ENCODE assay signal across 21 cellular contexts in the genomic region with DNA sequence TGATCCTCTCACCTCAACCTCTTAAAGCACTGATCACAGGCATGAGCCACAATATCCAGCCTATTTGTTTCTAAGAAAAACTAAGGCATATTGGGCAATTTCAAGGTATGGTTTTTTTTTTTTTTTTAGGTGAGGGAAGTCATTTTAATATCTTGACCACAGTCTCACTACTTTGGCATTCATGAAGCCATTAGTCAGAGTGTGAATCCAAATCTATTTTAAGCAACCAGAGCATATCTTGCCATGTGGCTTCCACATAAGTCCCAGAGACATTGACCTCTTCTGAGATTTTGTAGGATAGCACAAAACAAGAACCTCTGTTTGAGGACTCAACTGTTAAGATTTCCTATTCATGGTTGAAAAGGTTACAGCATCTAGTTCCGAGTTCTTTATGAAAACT.
"Had no signal": no experiment of that assay in that cellular context is flagged by ENCODE, and none has a peak within 500 bp of the region (broad histone marks: within the 10 kb centered on the region; RNA-seq: fewer than 3 reads in every experiment).

No MANE protein-coding gene starts in this region.

- H3K4me3 ChIP-seq: tibial artery had no signal

- H3K27ac ChIP-seq: tibial artery, WERI-Rb-1 had no signal

- ATAC-seq: esophagus mucosa had no signal

- H3K4me1 ChIP-seq: tibial artery had no signal

- H3K27ac Mint-ChIP-seq: immature natural killer cell, memory B cell, naive B cell had no signal

- DNase-seq: activated CD4-positive, alpha-beta T cell treated with anti-CD3 and anti-CD28 coated beads for 1 hour; activated CD8-positive, alpha-beta memory T cell treated with anti-CD3 and anti-CD28 coated beads for 24 hours; activated CD8-positive, alpha-beta memory T cell treated with anti-CD3 and anti-CD28 coated beads, Interleukin-2, amount 50 U/mL, for 48 hours; activated effector memory CD4-positive, alpha-beta T cell treated with Interleukin-2 at 50 U/mL for 16 hours; activated naive CD4-positive, alpha-beta T cell treated with anti-CD3 and anti-CD28 coated beads, Interleukin-2, amount 50 U/mL, for 16 hours; activated T-cell treated with anti-CD3 and anti-CD28 coated beads, Interleukin-2, amount 50 U/mL, for 48 hours; aorta; cerebellar nuclear complex; cortex of kidney; effector CD8-positive, alpha-beta T cell; immature natural killer cell; kidney glomerular epithelial cell; naive B cell; retina; stimulated activated CD4-positive, alpha-beta T cell treated with anti-CD3 and anti-CD28 coated beads, Interleukin-2, amount 100 ng/mL, for 24 hours; stimulated activated naive CD4-positive, alpha-beta T cell treated with Interleukin-2 at 50 U/mL for 16 hours; tibial artery; WERI-Rb-1 had no signal

- H3K27me3 ChIP-seq: tibial artery had no signal

- H3K4me3 Mint-ChIP-seq: immature natural killer cell, memory B cell, neural crest cell had no signal

- H3K36me3 Mint-ChIP-seq: immature natural killer cell, memory B cell, naive B cell had no signal

- H3K36me3 ChIP-seq: tibial artery, WERI-Rb-1 had no signal

- H3K4me1 Mint-ChIP-seq: immature natural killer cell, memory B cell, naive B cell, neural crest cell had no signal

- H3K9me3 ChIP-seq: tibial artery had no signal
